In genomic region chr15:68634122-68634482, GRCh38 we compare ENCODE assay signal across 14 cellular contexts. TPM values are rescaled to one million over a fixed set of nuclear protein-coding genes. Genes with fewer than 3 reads are reported as not detected.
DNase-seq lines count a peak whose midpoint lies in the region; ATAC-seq and TF ChIP-seq lines count a peak whose summit lies in the region.
"Had no signal": no experiment of that assay in that cellular context is flagged by ENCODE, and none has a peak within 500 bp of the region (broad histone marks: within the 10 kb centered on the region; RNA-seq: fewer than 3 reads in every experiment).

No MANE protein-coding gene starts in this region.

- H3K9me3 ChIP-seq in BLaER1 = no peaks in the 10 kb centered on the region
- H3K9me3 ChIP-seq: HAP-1 had no signal

- intact Hi-C loops in dorsolateral prefrontal cortex (cut with DNase I) = loop anchor here in 1 of 2 donors (2.0 kb wide), 1 partner anchor 19 kb away; no protein-coding TSS in a partner anchor

- H3K27ac ChIP-seq in BLaER1 = peak overlapping the region; percentile 76
- peak overlapping the region in 52 of 59 donors; percentile 15 to 92 (median 81) for H3K27ac ChIP-seq in dorsolateral prefrontal cortex
- H3K27ac ChIP-seq in temporal lobe (ENCODE audit: low read depth, low read length) = peak overlapping the region; percentile 85

- no peak for TF ChIP-seq CTCF in dorsolateral prefrontal cortex (IDR thresholded peaks at IDR 0.05 in 54 of 56, conservative IDR thresholded peaks at IDR 0.05 in 2 of 56; ENCODE audit: low read depth in 1 of 56, partially characterized antibody in 56 of 56)

- ATAC-seq in HG03378 (IDR thresholded peaks at IDR 0.05; ENCODE audit: unreplicated experiment) = no peak
- ATAC-seq: CD8-positive, alpha-beta T cell had no signal

- H3K4me2 ChIP-seq in BLaER1 = peak overlapping the region; percentile 93

- no peaks in the 10 kb centered on the region for H3K36me3 ChIP-seq in BLaER1
- H3K36me3 ChIP-seq: HAP-1 had no signal

- no peaks in the 10 kb centered on the region for H3K27me3 ChIP-seq in BLaER1
- no peaks in the 10 kb centered on the region for H3K27me3 ChIP-seq in dorsolateral prefrontal cortex

- H3K4me1 ChIP-seq in BLaER1 = peaks cover 100% of the 10 kb centered on the region
- H3K4me1 ChIP-seq: HAP-1 had no signal

- DNase-seq in NAMALWA (ENCODE audit: low spot score) (peak; percentile 40), dorsolateral prefrontal cortex (no peak), NCI-H1048 (lab: John Stamatoyannopoulos, UW) (no peak), NCI-H2196 (lab: John Stamatoyannopoulos, UW; ENCODE audit: unreplicated experiment) (no peak)
- DNase-seq: ACHN; CD8-positive, alpha-beta T cell; COR-L47; DMS153; DMS79 treated with DMSO at 0.1 percent for 48 hours; GDM1 had no signal

- peak overlapping the region; percentile 51; the same call in 1 of the 2 replicates for H3K9ac ChIP-seq in BLaER1

- H3K4me3 ChIP-seq in BLaER1 = no peak overlapping the region
- H3K4me3 ChIP-seq in dorsolateral prefrontal cortex = no peak overlapping the region
- H3K4me3 ChIP-seq: HAP-1 had no signal

- no peaks in the 10 kb centered on the region for H4K20me1 ChIP-seq in BLaER1

RNA-seq across cellular contexts. Expression of gene CORO2B, which starts 55.3 kb away (rescaled TPM):
- 100 to 1,000 TPM in 88 of 120 experiments, 10 to 100 TPM in 32; 75.5 to 144 (median 107) TPM for total RNA-seq in dorsolateral prefrontal cortex
- 28.0 TPM for total RNA-seq in temporal lobe
